9 cellular contexts compared by ENCODE assay signal in the genomic region with DNA sequence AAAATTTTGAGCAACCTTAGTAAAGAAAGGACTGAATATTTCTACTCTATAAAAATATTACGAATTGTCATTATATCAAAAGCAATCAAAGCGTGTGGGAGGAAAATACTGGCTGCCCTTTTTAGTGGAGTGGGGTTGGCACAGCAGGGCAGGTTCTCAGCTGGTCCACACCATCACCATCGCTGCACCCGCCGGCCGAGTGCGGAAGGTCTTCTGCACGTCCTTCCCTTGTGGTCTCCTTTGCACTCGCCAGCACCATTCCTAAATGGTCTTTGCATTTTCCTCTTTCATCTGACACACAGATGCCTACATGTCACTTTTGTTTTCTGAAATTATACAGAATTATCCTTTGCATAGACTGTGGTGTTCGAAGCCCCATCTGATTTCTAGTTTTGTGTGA.
"Had no signal": no experiment of that assay in that cellular context is flagged by ENCODE, and none has a peak within 500 bp of the region (broad histone marks: within the 10 kb centered on the region; RNA-seq: fewer than 3 reads in every experiment).

No MANE protein-coding gene starts in this region.

- H3K36me3 ChIP-seq: HAP-1 had no signal

- H3K9ac ChIP-seq: GM23248 had no signal

- H3K4me1 ChIP-seq: HAP-1 had no signal

- DNase-seq: GM23248, GOT3, H7, HFFc6 had no signal

- H3K4me3 ChIP-seq: GM23248, HAP-1, K562 had no signal

- ATAC-seq: HCT116, HepG2 had no signal

- H3K9me3 ChIP-seq: HAP-1 had no signal

- H3K27ac ChIP-seq: GM23248, HL-60 had no signal
